In the genomic region with DNA sequence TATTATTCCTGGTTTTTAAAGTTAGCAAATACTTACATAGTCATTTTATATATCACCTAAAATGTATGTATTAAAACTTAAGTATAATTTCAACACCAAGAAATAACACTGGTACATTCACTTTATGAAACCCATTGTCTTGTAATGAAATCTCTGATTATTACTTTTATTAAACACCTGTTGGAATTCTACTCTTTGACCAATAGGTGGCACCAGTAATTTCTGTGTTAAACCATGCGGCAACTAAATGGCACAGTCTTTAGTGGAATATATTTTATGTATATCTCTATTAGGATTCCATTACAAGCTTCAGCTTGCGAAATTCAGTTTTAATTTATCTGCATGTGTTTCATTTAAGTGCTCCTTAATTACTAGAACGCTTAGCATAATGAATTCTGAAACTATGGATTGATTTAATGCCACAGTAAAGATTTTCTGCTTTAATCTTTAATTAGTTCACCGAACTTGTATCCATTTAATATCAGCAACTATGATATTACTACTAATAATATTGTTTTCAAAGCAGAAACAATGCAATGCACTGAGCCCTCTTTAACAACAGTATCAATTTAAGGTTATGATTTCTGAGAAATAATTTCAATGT, we compare ENCODE assay signal across 8 cellular contexts.
DNase-seq lines count a peak whose midpoint lies in the region; FAIRE-seq and TF ChIP-seq lines count a peak whose summit lies in the region.

No MANE protein-coding gene starts in this region.

- peak; percentile 36 for DNase-seq in CD1c-positive myeloid dendritic cell (ENCODE audit: extremely low spot score)
- peak; percentile 1 for DNase-seq in GM19239 (ENCODE audit: insufficient read length, low spot score)
- peak; percentile 12 for DNase-seq in HPDE6-E6E7 (ENCODE audit: extremely low spot score)
- peak; percentile 45 for DNase-seq in RPMI8226
- peak; percentile 59 for DNase-seq in fibroblast of villous mesenchyme (ENCODE audit: low read depth)
- DNase-seq in transverse colon = no peak
- no peak for DNase-seq in cerebellar cortex (ENCODE audit: low spot score)
- DNase-seq in WERI-Rb-1 = no peak

- FAIRE-seq in GM19239 (lab: Jason Lieb, UNC) = no peak

- in situ Hi-C loops in transverse colon (cut with MboI; ENCODE audit: low pct_ligation_motif_present in 1 of 4, low pct_unique_long_range_greater_than_20kb in 1 of 4, low sequenced_read_pairs in 3 of 4) = no loop called here

- peak; percentile 58 for TF ChIP-seq CTCF in fibroblast of villous mesenchyme (IDR thresholded peaks at IDR 0.05; ENCODE audit: insufficient read depth, low read depth, low read length)
- TF ChIP-seq CTCF in transverse colon (IDR thresholded peaks at IDR 0.05) = peak in 4 of 5 experiments; percentile 52 to 65 (median 60)
- no peak for TF ChIP-seq CTCF in WERI-Rb-1 (IDR thresholded peaks at IDR 0.05; ENCODE audit: low read depth, low read length)

- H3K27me3 ChIP-seq in transverse colon (no peaks in the 10 kb centered on the region), WERI-Rb-1 (ENCODE audit: insufficient read depth, low read depth, severe bottlenecking) (no peaks in the 10 kb centered on the region)

- no peak for TF ChIP-seq POLR2A in transverse colon (IDR thresholded peaks at IDR 0.05)

- 28 to 31% methylated on average over 4 of the region's 4 CpGs for WGBS in transverse colon (ENCODE audit: low coverage in 1 of 2), 2 donors

- intact Hi-C loops in transverse colon (cut with DNase I; ENCODE audit: low total_unique reads) = no loop called here

- TF ChIP-seq EP300 in transverse colon (IDR thresholded peaks at IDR 0.05; ENCODE audit: low read depth) = no peak

- no peaks in the 10 kb centered on the region for H3K9me3 ChIP-seq in transverse colon
- no peaks in the 10 kb centered on the region for H3K9me3 ChIP-seq in WERI-Rb-1 (ENCODE audit: severe bottlenecking)

- H3K36me3 ChIP-seq in transverse colon (no peaks in the 10 kb centered on the region), WERI-Rb-1 (no peaks in the 10 kb centered on the region)

- H3K4me3 ChIP-seq in fibroblast of villous mesenchyme (ENCODE audit: low read depth, low read length) (no peak overlapping the region), transverse colon (no peak overlapping the region), WERI-Rb-1 (ENCODE audit: low read depth, low read length) (no peak overlapping the region)

- no peaks in the 10 kb centered on the region for H3K4me1 ChIP-seq in transverse colon

- H3K27ac ChIP-seq in transverse colon (no peak overlapping the region), WERI-Rb-1 (no peak overlapping the region)

Comparison
In these comparisons a context has a peak if more than half of its experiments do, and no peak if none do; other contexts are left out.
1. DNase-seq: peak in CD1c-positive myeloid dendritic cell (single experiment), GM19239 (single experiment), HPDE6-E6E7 (single experiment), RPMI8226 (single experiment) and fibroblast of villous mesenchyme (single experiment); none in transverse colon (single experiment), cerebellar cortex (single experiment) and WERI-Rb-1 (single experiment).